Comparison of ENCODE assay signal across 2 cellular contexts in genomic region chr5:76811214-76811613, GRCh38.
TF ChIP-seq lines count a peak whose summit lies in the region.

No MANE protein-coding gene starts in this region.

TF ChIP-seq in HepG2, 621 proteins besides CTCF, POLR2A, EP300 and RAD21 (continues in another document):
- no peak for TF ChIP-seq FLYWCH1 (CRISPR knock-in tag; IDR thresholded peaks at IDR 0.05)
- peak; percentile 72 for TF ChIP-seq HNRNPK (IDR thresholded peaks at IDR 0.05; ENCODE audit: low read depth, low read length, poor library complexity, severe bottlenecking)
- TF ChIP-seq ZNF574 (CRISPR knock-in tag; IDR thresholded peaks at IDR 0.05) = no peak
- TF ChIP-seq ETV5 (CRISPR knock-in tag; IDR thresholded peaks at IDR 0.05; ENCODE audit: borderline replicate concordance) = no peak
- TF ChIP-seq ZBTB21 (CRISPR knock-in tag; IDR thresholded peaks at IDR 0.05) = no peak
- peak; percentile 37 for TF ChIP-seq ATF7 (IDR thresholded peaks at IDR 0.05)
- no peak for TF ChIP-seq ATF7 (CRISPR knock-in tag; IDR thresholded peaks at IDR 0.05)
- TF ChIP-seq ZNF530 (CRISPR knock-in tag; IDR thresholded peaks at IDR 0.05; ENCODE audit: low read depth) = no peak
- no peak for TF ChIP-seq KLF16 (CRISPR knock-in tag; IDR thresholded peaks at IDR 0.05)
- no peak for TF ChIP-seq KAT8 (CRISPR knock-in tag; IDR thresholded peaks at IDR 0.05)
- no peak for TF ChIP-seq E2F5 (CRISPR knock-in tag; conservative IDR thresholded peaks at IDR 0.05)
- TF ChIP-seq, protein P1, sequence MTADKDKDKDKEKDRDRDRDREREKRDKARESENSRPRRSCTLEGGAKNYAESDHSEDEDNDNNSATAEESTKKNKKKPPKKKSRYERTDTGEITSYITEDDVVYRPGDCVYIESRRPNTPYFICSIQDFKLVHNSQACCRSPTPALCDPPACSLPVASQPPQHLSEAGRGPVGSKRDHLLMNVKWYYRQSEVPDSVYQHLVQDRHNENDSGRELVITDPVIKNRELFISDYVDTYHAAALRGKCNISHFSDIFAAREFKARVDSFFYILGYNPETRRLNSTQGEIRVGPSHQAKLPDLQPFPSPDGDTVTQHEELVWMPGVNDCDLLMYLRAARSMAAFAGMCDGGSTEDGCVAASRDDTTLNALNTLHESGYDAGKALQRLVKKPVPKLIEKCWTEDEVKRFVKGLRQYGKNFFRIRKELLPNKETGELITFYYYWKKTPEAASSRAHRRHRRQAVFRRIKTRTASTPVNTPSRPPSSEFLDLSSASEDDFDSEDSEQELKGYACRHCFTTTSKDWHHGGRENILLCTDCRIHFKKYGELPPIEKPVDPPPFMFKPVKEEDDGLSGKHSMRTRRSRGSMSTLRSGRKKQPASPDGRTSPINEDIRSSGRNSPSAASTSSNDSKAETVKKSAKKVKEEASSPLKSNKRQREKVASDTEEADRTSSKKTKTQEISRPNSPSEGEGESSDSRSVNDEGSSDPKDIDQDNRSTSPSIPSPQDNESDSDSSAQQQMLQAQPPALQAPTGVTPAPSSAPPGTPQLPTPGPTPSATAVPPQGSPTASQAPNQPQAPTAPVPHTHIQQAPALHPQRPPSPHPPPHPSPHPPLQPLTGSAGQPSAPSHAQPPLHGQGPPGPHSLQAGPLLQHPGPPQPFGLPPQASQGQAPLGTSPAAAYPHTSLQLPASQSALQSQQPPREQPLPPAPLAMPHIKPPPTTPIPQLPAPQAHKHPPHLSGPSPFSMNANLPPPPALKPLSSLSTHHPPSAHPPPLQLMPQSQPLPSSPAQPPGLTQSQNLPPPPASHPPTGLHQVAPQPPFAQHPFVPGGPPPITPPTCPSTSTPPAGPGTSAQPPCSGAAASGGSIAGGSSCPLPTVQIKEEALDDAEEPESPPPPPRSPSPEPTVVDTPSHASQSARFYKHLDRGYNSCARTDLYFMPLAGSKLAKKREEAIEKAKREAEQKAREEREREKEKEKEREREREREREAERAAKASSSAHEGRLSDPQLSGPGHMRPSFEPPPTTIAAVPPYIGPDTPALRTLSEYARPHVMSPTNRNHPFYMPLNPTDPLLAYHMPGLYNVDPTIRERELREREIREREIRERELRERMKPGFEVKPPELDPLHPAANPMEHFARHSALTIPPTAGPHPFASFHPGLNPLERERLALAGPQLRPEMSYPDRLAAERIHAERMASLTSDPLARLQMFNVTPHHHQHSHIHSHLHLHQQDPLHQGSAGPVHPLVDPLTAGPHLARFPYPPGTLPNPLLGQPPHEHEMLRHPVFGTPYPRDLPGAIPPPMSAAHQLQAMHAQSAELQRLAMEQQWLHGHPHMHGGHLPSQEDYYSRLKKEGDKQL (CRISPR knock-in tag; IDR thresholded peaks at IDR 0.05; ENCODE audit: low read depth) = no peak
- TF ChIP-seq, protein P2, sequence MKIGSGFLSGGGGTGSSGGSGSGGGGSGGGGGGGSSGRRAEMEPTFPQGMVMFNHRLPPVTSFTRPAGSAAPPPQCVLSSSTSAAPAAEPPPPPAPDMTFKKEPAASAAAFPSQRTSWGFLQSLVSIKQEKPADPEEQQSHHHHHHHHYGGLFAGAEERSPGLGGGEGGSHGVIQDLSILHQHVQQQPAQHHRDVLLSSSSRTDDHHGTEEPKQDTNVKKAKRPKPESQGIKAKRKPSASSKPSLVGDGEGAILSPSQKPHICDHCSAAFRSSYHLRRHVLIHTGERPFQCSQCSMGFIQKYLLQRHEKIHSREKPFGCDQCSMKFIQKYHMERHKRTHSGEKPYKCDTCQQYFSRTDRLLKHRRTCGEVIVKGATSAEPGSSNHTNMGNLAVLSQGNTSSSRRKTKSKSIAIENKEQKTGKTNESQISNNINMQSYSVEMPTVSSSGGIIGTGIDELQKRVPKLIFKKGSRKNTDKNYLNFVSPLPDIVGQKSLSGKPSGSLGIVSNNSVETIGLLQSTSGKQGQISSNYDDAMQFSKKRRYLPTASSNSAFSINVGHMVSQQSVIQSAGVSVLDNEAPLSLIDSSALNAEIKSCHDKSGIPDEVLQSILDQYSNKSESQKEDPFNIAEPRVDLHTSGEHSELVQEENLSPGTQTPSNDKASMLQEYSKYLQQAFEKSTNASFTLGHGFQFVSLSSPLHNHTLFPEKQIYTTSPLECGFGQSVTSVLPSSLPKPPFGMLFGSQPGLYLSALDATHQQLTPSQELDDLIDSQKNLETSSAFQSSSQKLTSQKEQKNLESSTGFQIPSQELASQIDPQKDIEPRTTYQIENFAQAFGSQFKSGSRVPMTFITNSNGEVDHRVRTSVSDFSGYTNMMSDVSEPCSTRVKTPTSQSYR (CRISPR knock-in tag; IDR thresholded peaks at IDR 0.05; ENCODE audit: borderline replicate concordance) = no peak
- TF ChIP-seq ZNF264 (CRISPR knock-in tag; IDR thresholded peaks at IDR 0.05) = no peak
- TF ChIP-seq CENPT (CRISPR knock-in tag; IDR thresholded peaks at IDR 0.05; ENCODE audit: low read depth) = no peak

TF ChIP-seq in endothelial cell of umbilical vein, 7 proteins besides CTCF, POLR2A, EP300 and RAD21:
- no peak for TF ChIP-seq MYC (IDR thresholded peaks at IDR 0.05; ENCODE audit: low read depth, low read length)
- no peak for TF ChIP-seq GATA2 (IDR thresholded peaks at IDR 0.05; ENCODE audit: insufficient read depth, insufficient read length, low read depth, low read length)
- no peak for TF ChIP-seq JUN (IDR thresholded peaks at IDR 0.05; ENCODE audit: borderline replicate concordance, insufficient read depth, insufficient read length, low read depth)
